In the genomic region with DNA sequence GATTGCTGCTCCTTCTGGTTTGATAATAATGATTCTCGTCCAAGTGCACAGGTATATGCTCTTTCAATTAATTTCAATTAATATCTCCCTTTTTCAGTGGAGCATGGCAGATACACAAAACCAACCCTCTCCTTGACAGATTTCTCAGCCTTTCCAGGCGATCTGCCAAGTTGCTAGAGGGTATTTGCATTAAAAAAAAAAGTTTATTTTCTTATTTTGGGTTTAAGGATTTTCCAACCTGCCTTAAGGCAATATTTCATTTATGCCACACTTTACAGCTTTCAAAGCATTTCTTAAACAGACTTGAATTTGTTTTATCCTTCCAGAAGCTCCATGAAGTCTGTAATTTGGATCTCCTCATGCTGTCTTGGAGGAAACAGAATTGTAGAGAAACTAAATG, we compare ENCODE assay signal across 8 cellular contexts. TPM values are rescaled to one million over a fixed set of nuclear protein-coding genes. Genes with fewer than 3 reads are reported as not detected.
DNase-seq lines count a peak whose midpoint lies in the region; ATAC-seq and TF ChIP-seq lines count a peak whose summit lies in the region.

No MANE protein-coding gene starts in this region.

- H3K27me3 Mint-ChIP-seq in activated naive CD4-positive, alpha-beta T cell treated with anti-CD3 and anti-CD28 coated beads for 36 hours (ENCODE audit: low read depth), result no peaks in the 10 kb centered on the region
- no peaks in the 10 kb centered on the region for H3K27me3 Mint-ChIP-seq in activated T-helper 2 cell treated with anti-CD3 and anti-CD28 coated beads, Interferon-gamma antibody, Interleukin-2, Interleukin-4, amounts not matched to agents 10 μg/mL and 5 μg/mL and 100 μg/mL, durations not matched to agents 14 hours and 24 hours and 36 hours (ENCODE audit: low read depth)

- peaks cover 0 to 26% (median 0%) of the 10 kb centered on the region in 3 donors for H3K36me3 ChIP-seq in tibial nerve

- H3K9me3 Mint-ChIP-seq in activated naive CD4-positive, alpha-beta T cell treated with anti-CD3 and anti-CD28 coated beads for 36 hours, result peaks cover 3% of the 10 kb centered on the region
- peaks cover 8% of the 10 kb centered on the region for H3K9me3 Mint-ChIP-seq in activated T-helper 2 cell treated with anti-CD3 and anti-CD28 coated beads, Interferon-gamma antibody, Interleukin-2, Interleukin-4, amounts not matched to agents 10 μg/mL and 5 μg/mL and 100 μg/mL, durations not matched to agents 14 hours and 24 hours and 36 hours

- peaks cover 0 to 42% (median 17%) of the 10 kb centered on the region in 4 donors for H3K4me1 ChIP-seq in tibial nerve

- H3K27ac ChIP-seq in layer of hippocampus (ENCODE audit: low read depth, low read length), result peak overlapping the region; percentile 60
- H3K27ac ChIP-seq in tibial nerve, result peak overlapping the region; percentile 78 to 96 (median 90)

- no peak for DNase-seq in activated naive CD4-positive, alpha-beta T cell treated with anti-CD3 and anti-CD28 coated beads for 36 hours
- no peak for DNase-seq in activated naive CD4-positive, alpha-beta T cell (lab: John Stamatoyannopoulos, UW)
- no peak for DNase-seq in activated T-helper 2 cell treated with anti-CD3 and anti-CD28 coated beads, Interferon-gamma antibody, Interleukin-2, Interleukin-4, amounts not matched to agents 10 μg/mL and 5 μg/mL and 100 μg/mL, durations not matched to agents 14 hours and 24 hours and 36 hours (ENCODE audit: low spot score)
- no peak for DNase-seq in tibial nerve (ENCODE audit: low spot score in 2 of 2)
- no peak for DNase-seq in stimulated activated CD4-positive, alpha-beta T cell treated with anti-CD3 and anti-CD28 coated beads, Interleukin-2, amount 100 ng/mL, for 24 hours

- 73% methylated on average over 2 of the region's 2 CpGs for WGBS in tibial nerve, 2 donors

- TF ChIP-seq EP300 in tibial nerve (IDR thresholded peaks at IDR 0.05), result no peak

- peak overlapping the region in 2 of 4 donors; percentile 52 to 67 for H3K4me3 ChIP-seq in tibial nerve

- TF ChIP-seq CTCF in tibial nerve (IDR thresholded peaks at IDR 0.05), result no peak

- no peaks in the 10 kb centered on the region for H3K9me3 ChIP-seq in tibial nerve

- ATAC-seq in GM18517 (IDR thresholded peaks at IDR 0.05; ENCODE audit: unreplicated experiment), result no peak
- ATAC-seq in GM19397 (IDR thresholded peaks at IDR 0.05; ENCODE audit: unreplicated experiment), result no peak

- H3K27me3 ChIP-seq in layer of hippocampus (ENCODE audit: control insufficient read depth, insufficient read depth, low read length), result no peaks in the 10 kb centered on the region
- H3K27me3 ChIP-seq in tibial nerve, result no peaks in the 10 kb centered on the region

- peaks cover 61% of the 10 kb centered on the region for H3K4me1 Mint-ChIP-seq in activated naive CD4-positive, alpha-beta T cell treated with anti-CD3 and anti-CD28 coated beads for 36 hours (ENCODE audit: low read depth)
- H3K4me1 Mint-ChIP-seq in activated T-helper 2 cell treated with anti-CD3 and anti-CD28 coated beads, Interferon-gamma antibody, Interleukin-2, Interleukin-4, amounts not matched to agents 10 μg/mL and 5 μg/mL and 100 μg/mL, durations not matched to agents 14 hours and 24 hours and 36 hours (ENCODE audit: low read depth), result peaks cover 58% of the 10 kb centered on the region

- CTCF ChIA-PET in activated naive CD4-positive, alpha-beta T cell treated with anti-CD3 and anti-CD28 coated beads for 36 hours (lab: Charles Lee), result interaction anchor here (0.7 to 3.8 kb wide), 6 partner anchors 18 to 311 kb away, joined by 3 to 17 read pairs (median 4); partner anchors contain the start of gene RPS6KA5

- peaks cover 37% of the 10 kb centered on the region for H3K36me3 Mint-ChIP-seq in activated naive CD4-positive, alpha-beta T cell treated with anti-CD3 and anti-CD28 coated beads for 36 hours (ENCODE audit: low read depth)
- H3K36me3 Mint-ChIP-seq in activated T-helper 2 cell treated with anti-CD3 and anti-CD28 coated beads, Interferon-gamma antibody, Interleukin-2, Interleukin-4, amounts not matched to agents 10 μg/mL and 5 μg/mL and 100 μg/mL, durations not matched to agents 14 hours and 24 hours and 36 hours (ENCODE audit: low read depth), result peaks cover 47% of the 10 kb centered on the region

- no peak for TF ChIP-seq POLR2A in tibial nerve (IDR thresholded peaks at IDR 0.05)

- peak overlapping the region; percentile 95 for H3K27ac Mint-ChIP-seq in activated naive CD4-positive, alpha-beta T cell treated with anti-CD3 and anti-CD28 coated beads for 36 hours
- peak overlapping the region; percentile 92 for H3K27ac Mint-ChIP-seq in activated T-helper 2 cell treated with anti-CD3 and anti-CD28 coated beads, Interferon-gamma antibody, Interleukin-2, Interleukin-4, amounts not matched to agents 10 μg/mL and 5 μg/mL and 100 μg/mL, durations not matched to agents 14 hours and 24 hours and 36 hours

- H3K4me3 Mint-ChIP-seq in activated naive CD4-positive, alpha-beta T cell treated with anti-CD3 and anti-CD28 coated beads for 36 hours, result peak overlapping the region; percentile 94
- H3K4me3 Mint-ChIP-seq in activated T-helper 2 cell treated with anti-CD3 and anti-CD28 coated beads, Interferon-gamma antibody, Interleukin-2, Interleukin-4, amounts not matched to agents 10 μg/mL and 5 μg/mL and 100 μg/mL, durations not matched to agents 14 hours and 24 hours and 36 hours (ENCODE audit: low read depth), result peak overlapping the region; percentile 95

- intact Hi-C loops in activated naive CD4-positive, alpha-beta T cell treated with anti-CD3 and anti-CD28 coated beads for 36 hours (cut with micrococcal nuclease), result loop anchor here (1.0 to 2.0 kb wide), 3 partner anchors 80 to 287 kb away; no protein-coding TSS in a partner anchor
- intact Hi-C loops in activated T-helper 2 cell treated with anti-CD3 and anti-CD28 coated beads, Interferon-gamma antibody, Interleukin-2, Interleukin-4, amounts not matched to agents 10 μg/mL and 5 μg/mL and 100 μg/mL, durations not matched to agents 14 hours and 24 hours and 36 hours (cut with micrococcal nuclease), result loop anchor here (2.0 kb wide), 3 partner anchors 23 to 213 kb away; no protein-coding TSS in a partner anchor

RNA-seq across cellular contexts. Expression of gene DGLUCY, which starts 2.1 kb away (rescaled TPM):
- total RNA-seq in activated naive CD4-positive, alpha-beta T cell treated with anti-CD3 and anti-CD28 coated beads for 36 hours, result 10 to 100 TPM; 39.5 to 49.2 TPM
- total RNA-seq in activated T-helper 2 cell treated with anti-CD3 and anti-CD28 coated beads, Interferon-gamma antibody, Interleukin-2, Interleukin-4, amounts not matched to agents 10 μg/mL and 5 μg/mL and 100 μg/mL, durations not matched to agents 14 hours and 24 hours and 36 hours, result 48.5 and 52.1 TPM in 2 replicates
- total RNA-seq in tibial nerve, result 10 to 100 TPM; 41.6 to 55.5 (median 46.5) TPM

RNA-seq across cellular contexts. Expression of gene RPS6KA5, which starts 55.5 kb away (rescaled TPM):
- 10 to 100 TPM; 10.0 to 12.0 TPM for total RNA-seq in activated naive CD4-positive, alpha-beta T cell treated with anti-CD3 and anti-CD28 coated beads for 36 hours
- 20.5 and 21.4 TPM in 2 replicates for total RNA-seq in activated T-helper 2 cell treated with anti-CD3 and anti-CD28 coated beads, Interferon-gamma antibody, Interleukin-2, Interleukin-4, amounts not matched to agents 10 μg/mL and 5 μg/mL and 100 μg/mL, durations not matched to agents 14 hours and 24 hours and 36 hours
- total RNA-seq in tibial nerve, result 10 to 100 TPM in 2 of 4 donors, 1 to 10 TPM in 2; 8.4 to 12.7 (median 10.1) TPM
